ENCODE assay signal across 11 cellular contexts in the genomic region with DNA sequence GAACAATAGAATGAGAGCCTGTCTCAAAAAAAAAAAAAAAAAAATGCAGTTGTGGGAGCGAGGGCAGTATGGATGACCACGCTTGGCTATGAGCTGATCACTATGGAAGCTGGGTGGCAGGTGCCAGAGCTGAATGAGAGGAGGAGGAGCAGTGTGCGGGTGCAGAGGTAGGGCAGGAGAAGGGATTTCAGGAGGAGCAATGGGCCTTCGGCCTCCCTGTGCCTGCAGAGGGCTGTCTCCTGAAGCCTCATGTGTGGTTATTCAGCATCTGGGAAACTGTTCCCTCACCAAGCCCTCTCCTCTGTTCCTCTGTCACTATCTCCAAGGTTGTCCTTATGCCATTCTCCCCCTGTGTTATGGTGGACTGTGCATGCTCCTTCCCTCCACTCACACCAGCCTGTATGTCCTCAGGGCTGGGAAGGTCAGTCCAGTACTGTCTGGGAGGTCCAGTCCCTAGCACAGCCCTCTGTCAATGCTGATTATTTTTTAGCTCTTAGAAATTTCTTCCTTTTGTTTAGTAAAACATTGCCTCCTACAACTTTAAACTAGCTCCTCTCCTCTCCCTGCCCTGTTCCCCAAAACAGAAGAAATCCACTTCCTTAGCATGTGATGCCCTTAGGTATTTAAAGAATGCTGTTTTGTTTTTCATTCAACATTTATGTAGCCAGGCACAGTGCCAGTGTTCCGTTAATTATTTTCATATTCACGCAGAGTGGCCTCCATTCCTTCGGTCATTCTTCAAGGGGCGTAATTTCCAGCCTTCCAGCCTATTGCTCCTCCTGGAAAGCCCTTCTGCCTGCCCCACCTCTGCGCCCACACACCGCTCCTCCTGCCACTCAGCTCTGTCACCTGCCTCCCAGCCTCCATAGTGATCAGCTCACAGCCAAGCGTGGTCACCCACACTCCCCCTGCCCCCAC. TPM values are rescaled to one million over a fixed set of nuclear protein-coding genes. Genes with fewer than 3 reads are reported as not detected.
DNase-seq lines count a peak whose midpoint lies in the region; ATAC-seq and TF ChIP-seq lines count a peak whose summit lies in the region.
"Had no signal": no experiment of that assay in that cellular context is flagged by ENCODE, and none has a peak within 500 bp of the region (broad histone marks: within the 10 kb centered on the region; RNA-seq: fewer than 3 reads in every experiment).

No MANE protein-coding gene starts in this region.

- H3K9me3 Mint-ChIP-seq in activated CD8-positive, alpha-beta T cell treated with anti-CD3 and anti-CD28 coated beads, Interleukin-2, amount 10 ng/mL, durations not matched to agents 7 days and 5 days (ENCODE audit: insufficient read depth) = no peaks in the 10 kb centered on the region
- H3K9me3 Mint-ChIP-seq: activated naive CD8-positive, alpha-beta T cell treated with anti-CD3 and anti-CD28 coated beads, Interleukin-2, amount 50 U/mL, for 24 hours had no signal

- CTCF ChIA-PET in activated CD8-positive, alpha-beta T cell treated with anti-CD3 and anti-CD28 coated beads, Interleukin-2, amount 10 ng/mL, durations not matched to agents 7 days and 5 days (lab: Charles Lee) = interaction anchor here (0.7 to 1.0 kb wide), 2 partner anchors 121 to 470 kb away, joined by 3 to 5 read pairs; no protein-coding TSS in a partner anchor

- POLR2A ChIA-PET in activated CD8-positive, alpha-beta T cell treated with anti-CD3 and anti-CD28 coated beads, Interleukin-2, amount 10 ng/mL, durations not matched to agents 7 days and 5 days (lab: Charles Lee) = no interaction called here

- ATAC-seq in sciatic nerve (peak; percentile 85), GM19467 (IDR thresholded peaks at IDR 0.05; ENCODE audit: unreplicated experiment) (no peak)
- ATAC-seq in activated CD8-positive, alpha-beta T cell treated with anti-CD3 and anti-CD28 coated beads, Interleukin-2, amount 10 ng/mL, durations not matched to agents 7 days and 5 days = no peak
- ATAC-seq: activated naive CD8-positive, alpha-beta T cell treated with anti-CD3 and anti-CD28 coated beads, Interleukin-2, amount 50 U/mL, for 24 hours had no signal

- H3K36me3 Mint-ChIP-seq in activated CD8-positive, alpha-beta T cell treated with anti-CD3 and anti-CD28 coated beads, Interleukin-2, amount 10 ng/mL, durations not matched to agents 7 days and 5 days (ENCODE audit: low read depth) = no peaks in the 10 kb centered on the region

- H3K27me3 Mint-ChIP-seq in activated CD8-positive, alpha-beta T cell treated with anti-CD3 and anti-CD28 coated beads, Interleukin-2, amount 10 ng/mL, durations not matched to agents 7 days and 5 days (ENCODE audit: low read depth) = peaks cover 2% of the 10 kb centered on the region
- H3K27me3 Mint-ChIP-seq: activated naive CD8-positive, alpha-beta T cell treated with anti-CD3 and anti-CD28 coated beads, Interleukin-2, amount 50 U/mL, for 24 hours had no signal

- H3K27ac Mint-ChIP-seq in activated CD8-positive, alpha-beta T cell treated with anti-CD3 and anti-CD28 coated beads, Interleukin-2, amount 10 ng/mL, durations not matched to agents 7 days and 5 days = no peak overlapping the region
- H3K27ac Mint-ChIP-seq: activated naive CD8-positive, alpha-beta T cell treated with anti-CD3 and anti-CD28 coated beads, Interleukin-2, amount 50 U/mL, for 24 hours had no signal

- H3K27ac ChIP-seq in VCaP = peak overlapping the region; percentile 19; the same call in 1 of the 2 replicates

- H3K4me1 Mint-ChIP-seq in activated CD8-positive, alpha-beta T cell treated with anti-CD3 and anti-CD28 coated beads, Interleukin-2, amount 10 ng/mL, durations not matched to agents 7 days and 5 days (ENCODE audit: low read depth) = no peaks in the 10 kb centered on the region
- H3K4me1 Mint-ChIP-seq: activated naive CD8-positive, alpha-beta T cell treated with anti-CD3 and anti-CD28 coated beads, Interleukin-2, amount 50 U/mL, for 24 hours had no signal

- no peak overlapping the region for H3K4me3 Mint-ChIP-seq in activated CD8-positive, alpha-beta T cell treated with anti-CD3 and anti-CD28 coated beads, Interleukin-2, amount 10 ng/mL, durations not matched to agents 7 days and 5 days
- H3K4me3 Mint-ChIP-seq: activated naive CD8-positive, alpha-beta T cell treated with anti-CD3 and anti-CD28 coated beads, Interleukin-2, amount 50 U/mL, for 24 hours had no signal

- intact Hi-C loops in sciatic nerve (cut with DNase I) = no loop called here

- DNase-seq in GM04503 (ENCODE audit: low read depth) = peak; percentile 75
- peak; percentile 96 for DNase-seq in glomerular visceral epithelial cell (ENCODE audit: extremely low spot score)
- DNase-seq in sciatic nerve (ENCODE audit: low spot score) = peak; percentile 59
- no peak for DNase-seq in activated CD4-positive, CD25-positive, alpha-beta regulatory T cell (lab: John Stamatoyannopoulos, UW)
- DNase-seq in activated CD8-positive, alpha-beta T cell treated with anti-CD3 and anti-CD28 coated beads, Interleukin-2, amount 10 ng/mL, durations not matched to agents 7 days and 5 days = no peak
- no peak for DNase-seq in OCI-M1 (lab: John Stamatoyannopoulos, UW)
- DNase-seq: activated naive CD8-positive, alpha-beta T cell treated with anti-CD3 and anti-CD28 coated beads, Interleukin-2, amount 50 U/mL, for 24 hours; MM.1S; T-helper 9 cell had no signal

- no peak for TF ChIP-seq CTCF in VCaP (conservative IDR thresholded peaks at IDR 0.05)

RNA-seq across cellular contexts. Expression of a gene that starts 48.9 kb away (rescaled TPM):
- total RNA-seq in sciatic nerve = 4.4 TPM
- 1 to 10 TPM; 4.9 to 6.1 TPM for total RNA-seq in activated CD8-positive, alpha-beta T cell treated with anti-CD3 and anti-CD28 coated beads, Interleukin-2, amount 10 ng/mL, durations not matched to agents 7 days and 5 days

Comparison
In these comparisons a context has a peak if more than half of its experiments do, and no peak if none do; other contexts are left out.
1. DNase-seq: peak in GM04503 (single experiment), glomerular visceral epithelial cell (single experiment) and sciatic nerve (single experiment); none in activated CD4-positive, CD25-positive, alpha-beta regulatory T cell (0 of 4), activated CD8-positive, alpha-beta T cell treated with anti-CD3 and anti-CD28 coated beads, Interleukin-2, amount 10 ng/mL, durations not matched to agents 7 days and 5 days (single experiment) and OCI-M1 (single experiment).